Comparison of ENCODE assay signal across 1 cellular context in the genomic region with DNA sequence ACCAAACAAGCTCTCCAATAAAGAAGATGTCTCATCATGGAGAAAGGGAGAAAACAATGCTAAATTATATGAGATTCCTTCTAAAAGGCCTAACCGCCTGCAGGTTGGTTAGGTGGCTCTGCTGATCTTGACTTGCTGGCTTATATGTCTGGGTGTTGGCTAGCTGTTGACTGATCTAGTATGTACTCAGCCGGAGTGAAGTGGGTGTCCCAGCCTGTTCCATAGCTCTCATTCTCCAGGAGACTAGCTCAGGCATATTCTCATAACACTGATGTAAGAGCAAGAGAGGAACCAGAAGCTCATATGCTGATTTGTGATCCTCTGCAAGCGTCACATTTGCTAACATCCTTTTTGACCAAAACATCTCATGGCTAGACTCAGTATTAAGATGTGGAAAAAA.
TF ChIP-seq lines count a peak whose summit lies in the region.

No MANE protein-coding gene starts in this region.

TF ChIP-seq in H1, 55 proteins besides CTCF, POLR2A, EP300 and RAD21 (continued from another document):
- TF ChIP-seq CHD7 (IDR thresholded peaks at IDR 0.05; ENCODE audit: insufficient replicate concordance, low read length) = no peak
- no peak for TF ChIP-seq SP1 (IDR thresholded peaks at IDR 0.05; ENCODE audit: low read depth, low read length)
- TF ChIP-seq TBP (IDR thresholded peaks at IDR 0.05; ENCODE audit: low read depth, low read length) = no peak
- TF ChIP-seq PHF8 (conservative IDR thresholded peaks at IDR 0.05; ENCODE audit: low read depth, low read length) = no peak
- TF ChIP-seq TEAD4 (IDR thresholded peaks at IDR 0.05; ENCODE audit: low read depth, low read length) = no peak
